9 cellular contexts compared by ENCODE assay signal in the genomic region with DNA sequence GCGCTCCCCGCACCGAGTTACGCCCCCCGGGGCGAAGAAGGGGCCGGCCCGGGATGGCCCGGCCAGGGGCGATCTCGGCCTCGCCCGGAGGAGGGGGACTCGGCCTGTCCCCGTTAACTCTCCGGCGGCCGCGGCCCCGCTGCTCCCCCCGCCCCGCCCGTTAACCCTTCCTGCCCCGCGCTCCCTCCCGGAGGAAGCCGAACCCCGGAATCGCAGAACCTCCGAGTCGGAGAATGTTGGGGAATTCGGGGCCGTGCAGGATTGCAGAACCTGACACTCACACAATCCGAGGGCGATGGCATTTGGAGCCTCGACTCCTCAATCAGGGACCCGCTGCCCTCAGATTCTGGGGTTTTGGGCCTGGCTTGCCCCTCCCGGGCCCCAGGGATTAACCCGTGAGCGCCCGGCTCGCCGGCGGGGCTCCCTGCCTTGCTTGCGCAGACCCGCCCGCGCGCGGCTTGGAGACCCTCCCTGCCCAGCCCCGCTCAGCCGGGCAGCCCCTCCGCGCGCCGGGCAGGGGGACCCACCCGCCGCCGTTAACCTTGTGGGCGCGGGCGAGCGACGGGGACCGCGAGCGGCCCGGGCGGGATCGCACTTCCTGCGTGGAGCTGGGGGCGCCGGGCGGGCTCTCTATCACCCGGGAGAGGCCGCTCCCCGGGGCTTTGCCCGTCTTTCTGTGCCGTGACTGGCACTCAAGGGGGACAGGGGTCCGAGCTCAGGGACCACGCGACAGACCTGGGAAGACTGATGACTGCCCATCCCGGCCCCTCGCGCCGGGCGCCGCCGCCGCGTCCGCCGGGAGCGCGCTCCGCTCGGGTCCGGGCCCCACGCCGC. TPM values are rescaled to one million over a fixed set of nuclear protein-coding genes. Genes with fewer than 3 reads are reported as not detected.
A peak's percentile ranks its signal among the peaks of the same experiment; 100 is the strongest.
DNase-seq lines count a peak whose midpoint lies in the region; ATAC-seq and TF ChIP-seq lines count a peak whose summit lies in the region.
"Had no signal": no experiment of that assay in that cellular context is flagged by ENCODE, and none has a peak within 500 bp of the region (broad histone marks: within the 10 kb centered on the region; RNA-seq: fewer than 3 reads in every experiment).

No MANE protein-coding gene starts in this region.

- POLR2A ChIA-PET in HEK293 (lab: Yijun Ruan, JAX): no interaction called here

- no peak overlapping the region for H3K27ac Mint-ChIP-seq in activated naive CD8-positive, alpha-beta T cell treated with anti-CD3 and anti-CD28 coated beads for 36 hours
- H3K27ac Mint-ChIP-seq: HFFc6 had no signal

- no peak overlapping the region for H2AFZ ChIP-seq in smooth muscle cell (ENCODE audit: low read depth)

- no peaks in the 10 kb centered on the region for H3K36me3 Mint-ChIP-seq in activated naive CD8-positive, alpha-beta T cell treated with anti-CD3 and anti-CD28 coated beads for 36 hours
- H3K36me3 Mint-ChIP-seq: naive B cell had no signal

- H3K4me2 ChIP-seq in smooth muscle cell: peak overlapping the region; percentile 98

- H3K9ac ChIP-seq in iPS-20b (ENCODE audit: low read depth, low read length): no peak overlapping the region
- H3K9ac ChIP-seq in smooth muscle cell (ENCODE audit: low read depth): no peak overlapping the region

- peak overlapping the region; percentile 26 for H3K4me3 ChIP-seq in HEK293 (ENCODE audit: low read depth, low read length)
- peak overlapping the region; percentile 65; the same call in 1 of the 2 replicates for H3K4me3 ChIP-seq in iPS-20b (ENCODE audit: low read length)
- H3K4me3 ChIP-seq in smooth muscle cell: peak overlapping the region; percentile 66

- CTCF ChIA-PET in HEK293 (lab: Yijun Ruan, JAX): interaction anchor here (1.5 kb wide), 1 partner anchor 78 kb away, joined by 3 read pairs; no protein-coding TSS in a partner anchor

- H3K4me1 Mint-ChIP-seq in activated naive CD8-positive, alpha-beta T cell treated with anti-CD3 and anti-CD28 coated beads for 36 hours: peaks cover 10% of the 10 kb centered on the region

- no peaks in the 10 kb centered on the region for H3K79me2 ChIP-seq in smooth muscle cell (ENCODE audit: low read depth)

- no peak for DNase-seq in activated naive CD8-positive, alpha-beta T cell treated with anti-CD3 and anti-CD28 coated beads for 36 hours
- DNase-seq in smooth muscle cell (lab: John Stamatoyannopoulos, UW; ENCODE audit: unreplicated experiment) (no peak), sciatic nerve (ENCODE audit: low spot score) (no peak), AG20443 (ENCODE audit: low spot score) (no peak), CD1c-positive myeloid dendritic cell (ENCODE audit: extremely low spot score) (no peak)
- DNase-seq: HFFc6, naive B cell had no signal

- no peaks in the 10 kb centered on the region for H3K9me3 Mint-ChIP-seq in activated naive CD8-positive, alpha-beta T cell treated with anti-CD3 and anti-CD28 coated beads for 36 hours
- H3K9me3 Mint-ChIP-seq: HFFc6 had no signal

- peak overlapping the region; percentile 10 for H3K4me3 Mint-ChIP-seq in activated naive CD8-positive, alpha-beta T cell treated with anti-CD3 and anti-CD28 coated beads for 36 hours
- H3K4me3 Mint-ChIP-seq: HFFc6 had no signal

- H4K20me1 ChIP-seq in smooth muscle cell (ENCODE audit: low read depth): peaks cover 24% of the 10 kb centered on the region

- H3K27me3 ChIP-seq in iPS-20b (ENCODE audit: insufficient read depth, low read length) (peaks cover 78% of the 10 kb centered on the region), smooth muscle cell (ENCODE audit: low read depth) (peaks cover 57% of the 10 kb centered on the region)

- intact Hi-C loops in sciatic nerve (cut with DNase I): no loop called here

- no peaks in the 10 kb centered on the region for H3K9me3 ChIP-seq in HEK293 (ENCODE audit: control insufficient read depth, insufficient read depth, low read depth, low read length)
- no peaks in the 10 kb centered on the region for H3K9me3 ChIP-seq in iPS-20b (ENCODE audit: insufficient read depth, low read depth, low read length)
- H3K9me3 ChIP-seq in smooth muscle cell (replicated peaks; ENCODE audit: low read depth): no peaks in the 10 kb centered on the region

- TF ChIP-seq CTCF in HEK293 (tag by site-specific recombination; IDR thresholded peaks at IDR 0.05): no peak
- no peak for TF ChIP-seq CTCF in smooth muscle cell (IDR thresholded peaks at IDR 0.05; ENCODE audit: borderline replicate concordance, insufficient read depth, poor library complexity, severe bottlenecking)

- 1% methylated on average over 47 of the region's 100 CpGs for WGBS in smooth muscle cell (ENCODE audit: low lambda C conversion rate)

- peaks cover 33% of the 10 kb centered on the region for H3K27me3 Mint-ChIP-seq in activated naive CD8-positive, alpha-beta T cell treated with anti-CD3 and anti-CD28 coated beads for 36 hours

- H3K36me3 ChIP-seq in HEK293 (ENCODE audit: control insufficient read depth in 2 of 2, insufficient read depth in 1 of 2, low read length in 2 of 2) (no peaks in the 10 kb centered on the region), iPS-20b (ENCODE audit: insufficient read depth, low read depth, low read length) (no peaks in the 10 kb centered on the region), smooth muscle cell (ENCODE audit: low read depth) (no peaks in the 10 kb centered on the region)

- peak overlapping the region; percentile 37; the same call in 1 of the 2 replicates for H3K27ac ChIP-seq in HEK293 (ENCODE audit: extremely low read depth, low read depth, low read length)
- no peak overlapping the region for H3K27ac ChIP-seq in iPS-20b (ENCODE audit: low read length)
- no peak overlapping the region for H3K27ac ChIP-seq in smooth muscle cell (ENCODE audit: low read depth)

- H3F3A ChIP-seq in smooth muscle cell (ENCODE audit: low read depth): no peaks in the 10 kb centered on the region

- no peak for ATAC-seq in sciatic nerve

- H3K4me1 ChIP-seq in HEK293 (ENCODE audit: control insufficient read depth, insufficient read depth, low read length) (no peaks in the 10 kb centered on the region; the same call in 1 of the 2 replicates), iPS-20b (ENCODE audit: insufficient read depth, low read length) (peaks cover 6% of the 10 kb centered on the region; the same call in 1 of the 2 replicates), smooth muscle cell (ENCODE audit: low read depth) (peaks cover 17% of the 10 kb centered on the region)

TF ChIP-seq in HEK293, 187 proteins besides CTCF, POLR2A, EP300 and RAD21 (continues in another document):
- TF ChIP-seq RBAK (tag by site-specific recombination; IDR thresholded peaks at IDR 0.05) (no peak), PRDM10 (tag by site-specific recombination; IDR thresholded peaks at IDR 0.05) (peak; percentile 69), ZNF776 (tag by site-specific recombination; IDR thresholded peaks at IDR 0.05; ENCODE audit: borderline replicate concordance) (no peak), SP7 (tag by site-specific recombination; IDR thresholded peaks at IDR 0.05) (0 out of 2 replicates have a peak, but pooled peaks have one; percentile 23)
- TF ChIP-seq, protein P1, sequence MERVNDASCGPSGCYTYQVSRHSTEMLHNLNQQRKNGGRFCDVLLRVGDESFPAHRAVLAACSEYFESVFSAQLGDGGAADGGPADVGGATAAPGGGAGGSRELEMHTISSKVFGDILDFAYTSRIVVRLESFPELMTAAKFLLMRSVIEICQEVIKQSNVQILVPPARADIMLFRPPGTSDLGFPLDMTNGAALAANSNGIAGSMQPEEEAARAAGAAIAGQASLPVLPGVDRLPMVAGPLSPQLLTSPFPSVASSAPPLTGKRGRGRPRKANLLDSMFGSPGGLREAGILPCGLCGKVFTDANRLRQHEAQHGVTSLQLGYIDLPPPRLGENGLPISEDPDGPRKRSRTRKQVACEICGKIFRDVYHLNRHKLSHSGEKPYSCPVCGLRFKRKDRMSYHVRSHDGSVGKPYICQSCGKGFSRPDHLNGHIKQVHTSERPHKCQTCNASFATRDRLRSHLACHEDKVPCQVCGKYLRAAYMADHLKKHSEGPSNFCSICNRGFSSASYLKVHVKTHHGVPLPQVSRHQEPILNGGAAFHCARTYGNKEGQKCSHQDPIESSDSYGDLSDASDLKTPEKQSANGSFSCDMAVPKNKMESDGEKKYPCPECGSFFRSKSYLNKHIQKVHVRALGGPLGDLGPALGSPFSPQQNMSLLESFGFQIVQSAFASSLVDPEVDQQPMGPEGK (tag by site-specific recombination; IDR thresholded peaks at IDR 0.05): peak; percentile 64

RNA-seq across cellular contexts. Expression of gene BEGAIN, which starts 18.8 kb away (rescaled TPM):
- total RNA-seq in activated naive CD8-positive, alpha-beta T cell treated with anti-CD3 and anti-CD28 coated beads for 36 hours: 1 to 10 TPM; 5.9 to 6.6 TPM
- total RNA-seq in smooth muscle cell: 3.1 and 4.7 TPM in 2 replicates
- 8.5 and 11.7 TPM in 2 replicates for polyA plus RNA-seq in smooth muscle cell
- 12.3 TPM for total RNA-seq in sciatic nerve
